22 cellular contexts compared by ENCODE assay signal in genomic region chr5:123265551-123265950, GRCh38.
"Had no signal": no experiment of that assay in that cellular context is flagged by ENCODE, and none has a peak within 500 bp of the region (broad histone marks: within the 10 kb centered on the region; RNA-seq: fewer than 3 reads in every experiment).

No MANE protein-coding gene starts in this region.

- H3K9me3 Mint-ChIP-seq: activated B cell treated with CpG ODN at 0.5 μM for 24 hours; activated CD4-positive, alpha-beta memory T cell treated with anti-CD3 and anti-CD28 coated beads for 36 hours; nephron had no signal

- H3K36me3 ChIP-seq: lower lobe of right lung, sigmoid colon, tibial nerve, uterus had no signal

- H3K4me1 ChIP-seq: lower lobe of right lung, parathyroid adenoma, tibial nerve, uterus had no signal

- H3K27ac ChIP-seq: body of pancreas, lower lobe of right lung, parathyroid adenoma, sigmoid colon, tibial nerve, uterus had no signal

- H3K4me3 Mint-ChIP-seq: activated B cell treated with CpG ODN at 0.5 μM for 24 hours; activated CD4-positive, alpha-beta memory T cell treated with anti-CD3 and anti-CD28 coated beads for 36 hours; nephron had no signal

- H3K4me3 ChIP-seq: body of pancreas, lower lobe of right lung, sigmoid colon, tibial nerve, uterus had no signal

- H3K27me3 ChIP-seq: body of pancreas, sigmoid colon, tibial nerve, uterus had no signal

- FAIRE-seq: keratinocyte had no signal

- H3K27ac Mint-ChIP-seq: activated B cell treated with CpG ODN at 0.5 μM for 24 hours; activated CD4-positive, alpha-beta memory T cell treated with anti-CD3 and anti-CD28 coated beads for 36 hours; nephron had no signal

- H3K4me1 Mint-ChIP-seq: activated B cell treated with CpG ODN at 0.5 μM for 24 hours, nephron had no signal

- H3K36me3 Mint-ChIP-seq: activated CD4-positive, alpha-beta memory T cell treated with anti-CD3 and anti-CD28 coated beads for 36 hours had no signal

- DNase-seq: activated B cell treated with CpG ODN at 0.5 μM for 24 hours; activated CD4-positive, alpha-beta memory T cell treated with anti-CD3 and anti-CD28 coated beads for 36 hours; activated CD4-positive, alpha-beta T cell treated with anti-CD3 and anti-CD28 coated beads for 4 hours; activated naive CD4-positive, alpha-beta T cell; activated T-cell treated with anti-CD3 and anti-CD28 coated beads for 4 hours; body of pancreas; cortex of kidney; foreskin melanocyte; glutamatergic neuron; hippocampal formation; lower lobe of right lung; sigmoid colon; stimulated activated CD8-positive, alpha-beta memory T cell treated with anti-CD3 and anti-CD28 coated beads, Interleukin-4, amount 100 ng/mL, for 48 hours; stimulated activated naive CD4-positive, alpha-beta T cell; T-helper 1 cell; T-helper 9 cell; uterus had no signal

- H3K9me3 ChIP-seq: body of pancreas, lower lobe of right lung, sigmoid colon, tibial nerve, uterus had no signal

- ATAC-seq: body of pancreas, esophagus mucosa, lower lobe of right lung had no signal
